ENCODE assay signal across 2 cellular contexts in the genomic region with DNA sequence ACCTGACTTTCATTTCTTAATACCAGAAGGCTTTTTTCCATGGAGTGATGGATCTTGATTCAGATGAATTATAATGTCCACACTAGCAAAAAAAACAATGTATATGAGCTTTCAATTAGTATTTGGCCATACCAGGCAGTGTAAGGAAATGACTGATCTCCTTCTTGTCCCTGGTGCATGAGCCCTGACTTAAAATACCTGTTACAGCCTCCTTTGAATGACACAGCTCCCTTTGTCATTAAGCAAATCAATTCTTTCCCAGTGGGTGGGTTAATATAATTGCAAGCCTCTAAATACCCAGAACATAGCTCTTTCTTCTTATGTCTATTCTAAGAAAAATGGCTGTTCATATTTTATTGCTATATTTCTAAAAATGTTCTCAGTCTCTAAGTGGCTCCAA.
A peak's percentile ranks its signal among the peaks of the same experiment; 100 is the strongest.
TF ChIP-seq lines count a peak whose summit lies in the region.

No MANE protein-coding gene starts in this region.

TF ChIP-seq in GM23338, 12 proteins besides CTCF, POLR2A, EP300 and RAD21:
- TF ChIP-seq, protein P1, sequence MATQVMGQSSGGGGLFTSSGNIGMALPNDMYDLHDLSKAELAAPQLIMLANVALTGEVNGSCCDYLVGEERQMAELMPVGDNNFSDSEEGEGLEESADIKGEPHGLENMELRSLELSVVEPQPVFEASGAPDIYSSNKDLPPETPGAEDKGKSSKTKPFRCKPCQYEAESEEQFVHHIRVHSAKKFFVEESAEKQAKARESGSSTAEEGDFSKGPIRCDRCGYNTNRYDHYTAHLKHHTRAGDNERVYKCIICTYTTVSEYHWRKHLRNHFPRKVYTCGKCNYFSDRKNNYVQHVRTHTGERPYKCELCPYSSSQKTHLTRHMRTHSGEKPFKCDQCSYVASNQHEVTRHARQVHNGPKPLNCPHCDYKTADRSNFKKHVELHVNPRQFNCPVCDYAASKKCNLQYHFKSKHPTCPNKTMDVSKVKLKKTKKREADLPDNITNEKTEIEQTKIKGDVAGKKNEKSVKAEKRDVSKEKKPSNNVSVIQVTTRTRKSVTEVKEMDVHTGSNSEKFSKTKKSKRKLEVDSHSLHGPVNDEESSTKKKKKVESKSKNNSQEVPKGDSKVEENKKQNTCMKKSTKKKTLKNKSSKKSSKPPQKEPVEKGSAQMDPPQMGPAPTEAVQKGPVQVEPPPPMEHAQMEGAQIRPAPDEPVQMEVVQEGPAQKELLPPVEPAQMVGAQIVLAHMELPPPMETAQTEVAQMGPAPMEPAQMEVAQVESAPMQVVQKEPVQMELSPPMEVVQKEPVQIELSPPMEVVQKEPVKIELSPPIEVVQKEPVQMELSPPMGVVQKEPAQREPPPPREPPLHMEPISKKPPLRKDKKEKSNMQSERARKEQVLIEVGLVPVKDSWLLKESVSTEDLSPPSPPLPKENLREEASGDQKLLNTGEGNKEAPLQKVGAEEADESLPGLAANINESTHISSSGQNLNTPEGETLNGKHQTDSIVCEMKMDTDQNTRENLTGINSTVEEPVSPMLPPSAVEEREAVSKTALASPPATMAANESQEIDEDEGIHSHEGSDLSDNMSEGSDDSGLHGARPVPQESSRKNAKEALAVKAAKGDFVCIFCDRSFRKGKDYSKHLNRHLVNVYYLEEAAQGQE (IDR thresholded peaks at IDR 0.05; ENCODE audit: unreplicated experiment), result no peak
- TF ChIP-seq STAT1 (IDR thresholded peaks at IDR 0.05; ENCODE audit: unreplicated experiment) (no peak), NANOG (IDR thresholded peaks at IDR 0.05; ENCODE audit: borderline replicate concordance) (peak; percentile 66; the same call in 1 of the 2 replicates)
TF ChIP-seq in GM23338: peak in this region for 1.

TF ChIP-seq in WTC11, 78 proteins besides CTCF, POLR2A, EP300 and RAD21 (continued from another document):
- TF ChIP-seq, protein P2, sequence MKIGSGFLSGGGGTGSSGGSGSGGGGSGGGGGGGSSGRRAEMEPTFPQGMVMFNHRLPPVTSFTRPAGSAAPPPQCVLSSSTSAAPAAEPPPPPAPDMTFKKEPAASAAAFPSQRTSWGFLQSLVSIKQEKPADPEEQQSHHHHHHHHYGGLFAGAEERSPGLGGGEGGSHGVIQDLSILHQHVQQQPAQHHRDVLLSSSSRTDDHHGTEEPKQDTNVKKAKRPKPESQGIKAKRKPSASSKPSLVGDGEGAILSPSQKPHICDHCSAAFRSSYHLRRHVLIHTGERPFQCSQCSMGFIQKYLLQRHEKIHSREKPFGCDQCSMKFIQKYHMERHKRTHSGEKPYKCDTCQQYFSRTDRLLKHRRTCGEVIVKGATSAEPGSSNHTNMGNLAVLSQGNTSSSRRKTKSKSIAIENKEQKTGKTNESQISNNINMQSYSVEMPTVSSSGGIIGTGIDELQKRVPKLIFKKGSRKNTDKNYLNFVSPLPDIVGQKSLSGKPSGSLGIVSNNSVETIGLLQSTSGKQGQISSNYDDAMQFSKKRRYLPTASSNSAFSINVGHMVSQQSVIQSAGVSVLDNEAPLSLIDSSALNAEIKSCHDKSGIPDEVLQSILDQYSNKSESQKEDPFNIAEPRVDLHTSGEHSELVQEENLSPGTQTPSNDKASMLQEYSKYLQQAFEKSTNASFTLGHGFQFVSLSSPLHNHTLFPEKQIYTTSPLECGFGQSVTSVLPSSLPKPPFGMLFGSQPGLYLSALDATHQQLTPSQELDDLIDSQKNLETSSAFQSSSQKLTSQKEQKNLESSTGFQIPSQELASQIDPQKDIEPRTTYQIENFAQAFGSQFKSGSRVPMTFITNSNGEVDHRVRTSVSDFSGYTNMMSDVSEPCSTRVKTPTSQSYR (CRISPR knock-in tag; IDR thresholded peaks at IDR 0.05), result no peak
- TF ChIP-seq SP1 (CRISPR knock-in tag; conservative IDR thresholded peaks at IDR 0.05) (no peak), ESRRA (CRISPR knock-in tag; IDR thresholded peaks at IDR 0.05; ENCODE audit: borderline replicate concordance) (no peak), SMAD4 (CRISPR knock-in tag; IDR thresholded peaks at IDR 0.05) (no peak)
- TF ChIP-seq, protein P3, sequence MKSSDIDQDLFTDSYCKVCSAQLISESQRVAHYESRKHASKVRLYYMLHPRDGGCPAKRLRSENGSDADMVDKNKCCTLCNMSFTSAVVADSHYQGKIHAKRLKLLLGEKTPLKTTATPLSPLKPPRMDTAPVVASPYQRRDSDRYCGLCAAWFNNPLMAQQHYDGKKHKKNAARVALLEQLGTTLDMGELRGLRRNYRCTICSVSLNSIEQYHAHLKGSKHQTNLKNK (CRISPR knock-in tag; IDR thresholded peaks at IDR 0.05), result no peak
- TF ChIP-seq, protein P4, sequence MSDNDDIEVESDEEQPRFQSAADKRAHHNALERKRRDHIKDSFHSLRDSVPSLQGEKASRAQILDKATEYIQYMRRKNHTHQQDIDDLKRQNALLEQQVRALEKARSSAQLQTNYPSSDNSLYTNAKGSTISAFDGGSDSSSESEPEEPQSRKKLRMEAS (CRISPR knock-in tag; IDR thresholded peaks at IDR 0.05), result no peak
- TF ChIP-seq, protein P5, sequence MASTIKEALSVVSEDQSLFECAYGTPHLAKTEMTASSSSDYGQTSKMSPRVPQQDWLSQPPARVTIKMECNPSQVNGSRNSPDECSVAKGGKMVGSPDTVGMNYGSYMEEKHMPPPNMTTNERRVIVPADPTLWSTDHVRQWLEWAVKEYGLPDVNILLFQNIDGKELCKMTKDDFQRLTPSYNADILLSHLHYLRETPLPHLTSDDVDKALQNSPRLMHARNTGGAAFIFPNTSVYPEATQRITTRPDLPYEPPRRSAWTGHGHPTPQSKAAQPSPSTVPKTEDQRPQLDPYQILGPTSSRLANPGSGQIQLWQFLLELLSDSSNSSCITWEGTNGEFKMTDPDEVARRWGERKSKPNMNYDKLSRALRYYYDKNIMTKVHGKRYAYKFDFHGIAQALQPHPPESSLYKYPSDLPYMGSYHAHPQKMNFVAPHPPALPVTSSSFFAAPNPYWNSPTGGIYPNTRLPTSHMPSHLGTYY (CRISPR knock-in tag; IDR thresholded peaks at IDR 0.05), result no peak
- TF ChIP-seq, protein P6, sequence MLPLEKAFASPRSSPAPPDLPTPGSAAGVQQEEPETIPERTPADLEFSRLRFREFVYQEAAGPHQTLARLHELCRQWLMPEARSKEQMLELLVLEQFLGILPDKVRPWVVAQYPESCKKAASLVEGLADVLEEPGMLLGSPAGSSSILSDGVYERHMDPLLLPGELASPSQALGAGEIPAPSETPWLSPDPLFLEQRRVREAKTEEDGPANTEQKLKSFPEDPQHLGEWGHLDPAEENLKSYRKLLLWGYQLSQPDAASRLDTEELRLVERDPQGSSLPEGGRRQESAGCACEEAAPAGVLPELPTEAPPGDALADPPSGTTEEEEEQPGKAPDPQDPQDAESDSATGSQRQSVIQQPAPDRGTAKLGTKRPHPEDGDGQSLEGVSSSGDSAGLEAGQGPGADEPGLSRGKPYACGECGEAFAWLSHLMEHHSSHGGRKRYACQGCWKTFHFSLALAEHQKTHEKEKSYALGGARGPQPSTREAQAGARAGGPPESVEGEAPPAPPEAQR (CRISPR knock-in tag; IDR thresholded peaks at IDR 0.05), result no peak
